In genomic region chr11:3047637-3048036, GRCh38 we compare ENCODE assay signal across 16 cellular contexts.
"Had no signal": no experiment of that assay in that cellular context is flagged by ENCODE, and none has a peak within 500 bp of the region (broad histone marks: within the 10 kb centered on the region; RNA-seq: fewer than 3 reads in every experiment).

No MANE protein-coding gene starts in this region.

- FAIRE-seq: endometrium, islet of Langerhans had no signal

- ATAC-seq: esophagus mucosa, heart right ventricle, left lung, SK-N-SH treated with all-trans-retinoic acid at 6 μM for 48 hours had no signal

- H3K9me3 ChIP-seq: heart right ventricle, left lung had no signal

- H3K36me3 Mint-ChIP-seq: type B pancreatic cell had no signal

- H3K4me3 ChIP-seq: heart right ventricle, left lung had no signal

- H3K27ac Mint-ChIP-seq: activated B cell treated with CpG ODN at 0.5 μM for 24 hours; activated CD4-positive, alpha-beta T cell treated with anti-CD3 and anti-CD28 coated beads, Interleukin-2, amount 10 ng/mL, durations not matched to agents 7 days and 5 days; activated naive CD4-positive, alpha-beta T cell treated with anti-CD3 and anti-CD28 coated beads, Interleukin-2, amount 10 ng/mL, durations not matched to agents 7 days and 5 days; nephron; type B pancreatic cell had no signal

- H3K27me3 ChIP-seq: heart right ventricle, left lung had no signal

- H3K9me3 Mint-ChIP-seq: activated B cell treated with CpG ODN at 0.5 μM for 24 hours; activated CD4-positive, alpha-beta T cell treated with anti-CD3 and anti-CD28 coated beads, Interleukin-2, amount 10 ng/mL, durations not matched to agents 7 days and 5 days; activated naive CD4-positive, alpha-beta T cell treated with anti-CD3 and anti-CD28 coated beads, Interleukin-2, amount 10 ng/mL, durations not matched to agents 7 days and 5 days; brain; nephron; type B pancreatic cell had no signal

- DNase-seq: activated B cell treated with CpG ODN at 0.5 μM for 24 hours; activated CD4-positive, alpha-beta T cell treated with anti-CD3 and anti-CD28 coated beads, Interleukin-2, amount 10 ng/mL, durations not matched to agents 7 days and 5 days; activated naive CD4-positive, alpha-beta T cell treated with anti-CD3 and anti-CD28 coated beads, Interleukin-2, amount 10 ng/mL, durations not matched to agents 7 days and 5 days; amniotic stem cell; foreskin fibroblast; heart right ventricle; left lung; stimulated activated CD4-positive, alpha-beta T cell treated with anti-CD3 and anti-CD28 coated beads, Interleukin-12 subunit alpha, Interleukin-12 subunit beta, amount 100 ng/mL, for 4 hours; stimulated activated naive CD4-positive, alpha-beta T cell treated with Interleukin-2 at 50 U/mL for 16 hours had no signal

- H3K27ac ChIP-seq: heart right ventricle, left lung had no signal

- H3K4me3 Mint-ChIP-seq: activated B cell treated with CpG ODN at 0.5 μM for 24 hours; activated CD4-positive, alpha-beta T cell treated with anti-CD3 and anti-CD28 coated beads, Interleukin-2, amount 10 ng/mL, durations not matched to agents 7 days and 5 days; activated naive CD4-positive, alpha-beta T cell treated with anti-CD3 and anti-CD28 coated beads, Interleukin-2, amount 10 ng/mL, durations not matched to agents 7 days and 5 days; brain; nephron; type B pancreatic cell had no signal

- H3K27me3 Mint-ChIP-seq: activated B cell treated with CpG ODN at 0.5 μM for 24 hours; activated CD4-positive, alpha-beta T cell treated with anti-CD3 and anti-CD28 coated beads, Interleukin-2, amount 10 ng/mL, durations not matched to agents 7 days and 5 days; activated naive CD4-positive, alpha-beta T cell treated with anti-CD3 and anti-CD28 coated beads, Interleukin-2, amount 10 ng/mL, durations not matched to agents 7 days and 5 days; brain; type B pancreatic cell had no signal
